ENCODE assay signal across 8 cellular contexts in the genomic region with DNA sequence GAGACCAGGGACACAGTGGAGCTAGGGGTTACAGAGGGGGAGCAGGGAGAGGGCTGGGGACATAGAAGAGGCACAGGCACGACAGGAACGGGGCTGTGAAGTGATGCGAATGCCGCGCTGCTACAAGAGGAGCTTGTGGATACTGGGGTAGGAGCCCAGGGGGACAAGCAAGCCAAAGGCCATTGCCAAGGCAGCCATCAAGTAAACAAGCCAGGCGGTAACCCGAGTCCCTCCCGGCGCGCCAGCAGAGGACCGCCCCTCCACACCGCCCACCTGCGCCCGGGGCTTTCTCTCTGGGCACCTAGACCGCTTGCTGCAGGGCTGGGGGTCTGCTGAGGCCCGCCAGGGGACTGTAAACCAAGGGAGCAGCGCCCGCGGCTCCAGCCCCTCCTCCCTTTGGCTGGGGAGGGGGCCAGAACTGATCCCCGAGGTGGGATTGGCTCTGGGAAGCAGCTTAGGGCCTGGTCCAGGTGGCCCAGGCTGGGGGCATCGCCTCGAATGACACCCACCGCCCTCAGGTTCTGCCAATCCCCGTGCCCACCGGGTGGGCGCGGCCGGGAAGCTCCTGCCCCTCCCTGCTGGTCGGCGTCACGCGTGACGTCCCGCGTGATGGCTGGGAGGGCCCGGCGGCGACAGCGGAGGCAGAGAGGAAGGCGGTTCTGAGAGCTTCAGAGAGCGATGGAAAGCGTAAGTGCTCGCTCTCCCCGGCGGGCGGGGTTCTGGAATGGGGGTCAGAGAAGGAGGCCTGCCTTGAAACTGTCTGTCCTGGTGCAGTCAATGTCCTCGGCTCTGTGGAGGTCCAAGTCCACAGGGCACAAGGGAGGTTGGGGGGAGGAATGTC. TPM values are rescaled to one million over a fixed set of nuclear protein-coding genes. Genes with fewer than 3 reads are reported as not detected.
DNase-seq lines count a peak whose midpoint lies in the region; ATAC-seq and TF ChIP-seq lines count a peak whose summit lies in the region.

No MANE protein-coding gene starts in this region.

- H3K79me2 ChIP-seq in smooth muscle cell (ENCODE audit: low read depth) = peaks cover 20% of the 10 kb centered on the region

- TF ChIP-seq CTCF in smooth muscle cell (IDR thresholded peaks at IDR 0.05; ENCODE audit: borderline replicate concordance, insufficient read depth, poor library complexity, severe bottlenecking) = no peak

- peaks cover 43% of the 10 kb centered on the region for H4K20me1 ChIP-seq in smooth muscle cell (ENCODE audit: low read depth)

- DNase-seq in NCI-H1436 (lab: John Stamatoyannopoulos, UW) = peak; percentile 58
- no peak for DNase-seq in NCI-H1436 treated with DMSO at 0.1 percent for 48 hours (lab: John Stamatoyannopoulos, UW)
- DNase-seq in NCI-H1092 treated with DMSO at 0.1 percent for 48 hours (lab: John Stamatoyannopoulos, UW) = peak; percentile 17
- peak in 60 of 61 donors; percentile 32 to 94 (median 78) for DNase-seq in caudate nucleus (lab: John Stamatoyannopoulos, UW)
- peak; percentile 85 for DNase-seq in islet precursor cell
- peak; percentile 68 for DNase-seq in smooth muscle cell (lab: John Stamatoyannopoulos, UW; ENCODE audit: unreplicated experiment)
- no peak for DNase-seq in GF-D8 (lab: John Stamatoyannopoulos, UW)

- peaks cover 2% of the 10 kb centered on the region for H3F3A ChIP-seq in smooth muscle cell (ENCODE audit: low read depth)

- no peaks in the 10 kb centered on the region for H3K9me3 ChIP-seq in smooth muscle cell (replicated peaks; ENCODE audit: low read depth)

- no peaks in the 10 kb centered on the region for H3K27me3 ChIP-seq in smooth muscle cell (ENCODE audit: low read depth)

- peaks cover 4% of the 10 kb centered on the region for H3K36me3 ChIP-seq in smooth muscle cell (ENCODE audit: low read depth)

- H2AFZ ChIP-seq in smooth muscle cell (ENCODE audit: low read depth) = peak overlapping the region; percentile 77

- H3K4me2 ChIP-seq in smooth muscle cell = peak overlapping the region; percentile 86

- WGBS in smooth muscle cell (ENCODE audit: low lambda C conversion rate) = under 1% methylated on average over 45 of the region's 47 CpGs

- H3K9ac ChIP-seq in smooth muscle cell (ENCODE audit: low read depth) = peak overlapping the region; percentile 97

- peak overlapping the region; percentile 61 for H3K4me3 ChIP-seq in smooth muscle cell

- peaks cover 15% of the 10 kb centered on the region for H3K4me1 ChIP-seq in smooth muscle cell (ENCODE audit: low read depth)

- peak; percentile 44 to 52 for ATAC-seq in activated CD4-positive, CD25-positive, alpha-beta regulatory T cell treated with anti-CD3 and anti-CD28 coated beads, Interleukin-2, amount 50 U/mL, for 24 hours

- H3K27ac ChIP-seq in caudate nucleus (ENCODE audit: low read depth, low read length) (peak overlapping the region; percentile 90), smooth muscle cell (ENCODE audit: low read depth) (peak overlapping the region; percentile 99)

RNA-seq across cellular contexts. Expression of gene SFXN3, which starts 1.0 kb away (rescaled TPM):
- total RNA-seq in smooth muscle cell = 79.1 and 86.9 TPM in 2 replicates
- polyA plus RNA-seq in smooth muscle cell = 92.1 and 120 TPM in 2 replicates

RNA-seq across cellular contexts. Expression of gene PDZD7, which starts 1.1 kb away (rescaled TPM):
- total RNA-seq in smooth muscle cell = 2.0 and 4.5 TPM in 2 replicates
- polyA plus RNA-seq in smooth muscle cell = 0.93 and 4.2 TPM in 2 replicates

RNA-seq across cellular contexts. Expression of gene KAZALD1, which starts 29.8 kb away (rescaled TPM):
- total RNA-seq in smooth muscle cell = 11.5 and 13.1 TPM in 2 replicates
- polyA plus RNA-seq in smooth muscle cell = 20.3 and 20.4 TPM in 2 replicates

RNA-seq across cellular contexts. Expression of gene LZTS2, which starts 32.4 kb away (rescaled TPM):
- total RNA-seq in smooth muscle cell = 54.9 and 57.9 TPM in 2 replicates
- polyA plus RNA-seq in smooth muscle cell = 96.2 and 103 TPM in 2 replicates

RNA-seq across cellular contexts. Expression of gene TWNK, which starts 44.7 kb away (rescaled TPM):
- total RNA-seq in smooth muscle cell = 2.0 and 2.3 TPM in 2 replicates
- polyA plus RNA-seq in smooth muscle cell = 2.5 and 3.9 TPM in 2 replicates

Comparison
In these comparisons a context has a peak if more than half of its experiments do, and no peak if none do; other contexts are left out.
1. DNase-seq: peak in NCI-H1436 (single experiment), NCI-H1092 treated with DMSO at 0.1 percent for 48 hours (single experiment), caudate nucleus (60 of 61), islet precursor cell (single experiment) and smooth muscle cell (single experiment); none in NCI-H1436 treated with DMSO at 0.1 percent for 48 hours (single experiment) and GF-D8 (single experiment).